Comparison of ENCODE assay signal across 16 cellular contexts in genomic region chr3:42120866-42121265, GRCh38. TPM values are rescaled to one million over a fixed set of nuclear protein-coding genes. Genes with fewer than 3 reads are reported as not detected.
DNase-seq lines count a peak whose midpoint lies in the region; ATAC-seq, FAIRE-seq and TF ChIP-seq lines count a peak whose summit lies in the region.
"Had no signal": no experiment of that assay in that cellular context is flagged by ENCODE, and none has a peak within 500 bp of the region (broad histone marks: within the 10 kb centered on the region; RNA-seq: fewer than 3 reads in every experiment).

No MANE protein-coding gene starts in this region.

- H3K4me3 ChIP-seq in breast epithelium, result no peak overlapping the region
- H3K4me3 ChIP-seq in HepG2 (replicated peaks in 1 of 3; ENCODE audit: insufficient read depth in 1 of 3, low read depth in 2 of 3, low read length in 3 of 3), result no peak overlapping the region
- H3K4me3 ChIP-seq in thymus (ENCODE audit: low read length), result no peak overlapping the region

- H2AFZ ChIP-seq in HepG2 (ENCODE audit: low read length), result no peak overlapping the region
- H2AFZ ChIP-seq: parathyroid adenoma had no signal

- no peaks in the 10 kb centered on the region for H3K27me3 ChIP-seq in breast epithelium
- H3K27me3 ChIP-seq in HepG2 (ENCODE audit: control insufficient read depth in 1 of 2, insufficient read depth in 2 of 2, low read length in 2 of 2), result no peaks in the 10 kb centered on the region
- no peaks in the 10 kb centered on the region for H3K27me3 ChIP-seq in thymus (ENCODE audit: control insufficient read depth, insufficient read depth)

- H3K79me2 ChIP-seq in HepG2 (ENCODE audit: insufficient read depth, low read length), result peaks cover 14% of the 10 kb centered on the region

- no peak for TF ChIP-seq POLR2A in breast epithelium (IDR thresholded peaks at IDR 0.05)
- no peak for TF ChIP-seq POLR2A in HepG2 (IDR thresholded peaks at IDR 0.05; ENCODE audit: insufficient read depth in 1 of 2, low read depth in 2 of 2, low read length in 2 of 2)

- no peak for TF ChIP-seq RAD21 in HepG2 (CRISPR knock-in tag; IDR thresholded peaks at IDR 0.05)

- H3K9me3 ChIP-seq in breast epithelium, result no peaks in the 10 kb centered on the region
- no peaks in the 10 kb centered on the region for H3K9me3 ChIP-seq in HepG2 (ENCODE audit: low read length)
- no peaks in the 10 kb centered on the region for H3K9me3 ChIP-seq in thymus (ENCODE audit: control insufficient read depth)

- no peak overlapping the region for H3K4me2 ChIP-seq in HepG2 (ENCODE audit: low read depth, low read length)

- H4K20me1 ChIP-seq in HepG2 (ENCODE audit: insufficient read depth, low read length), result peaks cover 2% of the 10 kb centered on the region; the same call in 1 of the 2 replicates

- intact Hi-C loops in breast epithelium (cut with DNase I; ENCODE audit: low total_unique reads), result no loop called here
- intact Hi-C loops in HepG2 (cut with micrococcal nuclease; ENCODE audit: unreplicated experiment), result no loop called here

- WGBS in HepG2 (ENCODE audit: low lambda C conversion rate), result 94% methylated on average over 3 of the region's 3 CpGs
- 93% methylated on average over 3 of the region's 3 CpGs for WGBS in thymus

- in situ Hi-C loops in HepG2 (cut with HindIII; ENCODE audit: extremely low pct_ligation_motif_present, low pct_unique_long_range_greater_than_20kb), result loop anchor here (5.0 to 25.0 kb wide), 2 partner anchors 41 to 316 kb away; no protein-coding TSS in a partner anchor

- H3K36me3 ChIP-seq in breast epithelium (no peaks in the 10 kb centered on the region), HepG2 (replicated peaks in 1 of 2; ENCODE audit: control insufficient read depth in 1 of 2, insufficient read depth in 2 of 2, low read length in 2 of 2) (peaks cover 0 to 4% of the 10 kb centered on the region in 2 experiments; a peak in 1 of 5 replicates), thymus (ENCODE audit: control insufficient read depth, insufficient read depth) (no peaks in the 10 kb centered on the region)

- POLR2A ChIA-PET in HepG2 (lab: Yijun Ruan, JAX), result interaction anchor here (0.7 to 4.1 kb wide), 4 partner anchors 10 to 70 kb away, joined by 3 to 30 read pairs (median 10); no protein-coding TSS in a partner anchor

- no peak for FAIRE-seq in HepG2 (lab: Jason Lieb, UNC)
- FAIRE-seq: small intestine, urothelium cell line had no signal

- CTCF ChIA-PET in HepG2 (lab: Yijun Ruan, JAX; ENCODE audit: low intra/inter-chr PET ratio, low total read pairs), result no interaction called here

- no peak overlapping the region for H3K9ac ChIP-seq in HepG2 (ENCODE audit: insufficient read depth, low read depth, low read length)
- H3K9ac ChIP-seq: parathyroid adenoma had no signal

- no TSS peak for BruUV-seq in HepG2 (replicated peaks; lab: Mats Ljungman, UMichigan)

- TF ChIP-seq CTCF in breast epithelium (IDR thresholded peaks at IDR 0.05) (no peak), HepG2 (CRISPR knock-in tag; IDR thresholded peaks at IDR 0.05) (no peak), GM20000 (IDR thresholded peaks at IDR 0.05; ENCODE audit: extremely low read depth, missing control alignments) (no peak)

- no peak for TF ChIP-seq EP300 in HepG2 (IDR thresholded peaks at IDR 0.05; ENCODE audit: low read depth in 2 of 2, low read length in 2 of 2)
- TF ChIP-seq EP300 in HepG2 (CRISPR knock-in tag; IDR thresholded peaks at IDR 0.05; ENCODE audit: borderline replicate concordance), result no peak

- ATAC-seq in HepG2 (no peak), left lobe of liver (no peak), HG03025 (IDR thresholded peaks at IDR 0.05; ENCODE audit: low FRiP score, unreplicated experiment) (no peak)

- DNase-seq in activated CD8-positive, alpha-beta memory T cell treated with anti-CD3 and anti-CD28 coated beads for 24 hours, result peak; percentile 37
- DNase-seq in activated CD8-positive, alpha-beta memory T cell treated with anti-CD3 and anti-CD28 coated beads, Interleukin-2, amount 50 U/mL, for 48 hours, result no peak
- DNase-seq in breast epithelium (ENCODE audit: low spot score in 2 of 2) (peak in 1 of 2 donors; percentile 83), HepG2 (ENCODE audit: low spot score) (no peak), GM20000 (ENCODE audit: low spot score) (no peak), left lobe of liver (ENCODE audit: low spot score) (no peak)
- DNase-seq: activated CD8-positive, alpha-beta memory T cell treated with anti-CD3 and anti-CD28 coated beads, Interleukin-2, amount 50 U/mL, for 4 hours; caudate nucleus; NCI-H1092; NCI-H345; small intestine; T-helper 9 cell had no signal

- H3K27ac ChIP-seq in breast epithelium (peak overlapping the region; percentile 70 to 81), HepG2 (ENCODE audit: extremely low read length, insufficient read depth, low read length) (no peak overlapping the region), thymus (ENCODE audit: low read depth) (peak overlapping the region; percentile 26)
- H3K27ac ChIP-seq: parathyroid adenoma had no signal

- H3K4me1 ChIP-seq in breast epithelium (peaks cover 9 to 39% of the 10 kb centered on the region in 2 donors), HepG2 (ENCODE audit: insufficient read depth, low read length) (peaks cover 71% of the 10 kb centered on the region), thymus (ENCODE audit: control insufficient read depth, insufficient read depth, low read length) (no peaks in the 10 kb centered on the region)

TF ChIP-seq in HepG2, 621 proteins besides CTCF, POLR2A, EP300 and RAD21:
- TF ChIP-seq RELA (CRISPR knock-in tag; IDR thresholded peaks at IDR 0.05) (peak; percentile 92; the same call in 1 of the 2 replicates), ZNF883 (CRISPR knock-in tag; IDR thresholded peaks at IDR 0.05; ENCODE audit: not compliant biosample characterization) (no peak)

RNA-seq across cellular contexts. Expression of gene TRAK1, which starts 29.7 kb away (rescaled TPM):
- total RNA-seq in breast epithelium (10 to 100 TPM; 29.0 to 53.7 (median 40.6) TPM), HepG2 (2016; rRNA removed; fragmentation: Illumina TruSeq; extraction: Trizol) (20.5 and 22.8 TPM in 2 replicates), left lobe of liver (11.2 TPM)
- total RNA-seq in HepG2 (2016; cell fraction: cytosol; rRNA removed; fragmentation: Illumina TruSeq; extraction: Trizol; ENCODE audit: low read depth), result 7.0 and 7.4 TPM in 2 replicates
- 18.0 and 21.4 TPM in 2 replicates for total RNA-seq in HepG2 (2016; cell fraction: insoluble cytoplasmic fraction; rRNA removed; fragmentation: Illumina TruSeq; extraction: Trizol)
- total RNA-seq in HepG2 (2016; cell fraction: membrane; rRNA removed; fragmentation: Illumina TruSeq; extraction: Trizol), result 20.7 and 21.5 TPM in 2 replicates
- 26.3 and 30.0 TPM in 2 replicates for total RNA-seq in HepG2 (2016; cell fraction: nucleus; rRNA removed; fragmentation: Illumina TruSeq; extraction: Trizol)
- polyA plus RNA-seq in HepG2 (2011; rRNA removed) (40.8 and 46.6 TPM in 2 replicates), thymus (20.1 TPM)
- 29.8 and 35.8 TPM in 2 replicates for polyA plus RNA-seq in HepG2 (2011; cell fraction: cytosol; rRNA removed)
- polyA plus RNA-seq in HepG2 (2011; cell fraction: nucleus; rRNA removed), result 63.9 and 75.8 TPM in 2 replicates
- polyA plus RNA-seq in HepG2 (2012), result 21.6 and 24.2 TPM in 2 replicates
- polyA plus RNA-seq in HepG2 (2016; cell fraction: cytosol; fragmentation: Illumina TruSeq; extraction: Trizol; ENCODE audit: low read depth), result 3.6 and 5.4 TPM in 2 replicates
- 16.6 and 20.2 TPM in 2 replicates for polyA plus RNA-seq in HepG2 (2016; cell fraction: insoluble cytoplasmic fraction; fragmentation: Illumina TruSeq; extraction: Trizol; ENCODE audit: low read depth)
- 11.6 and 12.7 TPM in 2 replicates for polyA plus RNA-seq in HepG2 (2016; cell fraction: membrane; fragmentation: Illumina TruSeq; extraction: Trizol; ENCODE audit: low read depth)
- 39.7 and 45.7 TPM in 2 replicates for polyA plus RNA-seq in HepG2 (2016; cell fraction: nucleus; fragmentation: Illumina TruSeq; extraction: Trizol; ENCODE audit: insufficient read depth, low read depth)
- 22.1 and 65.6 TPM in 2 replicates for polyA minus RNA-seq in HepG2 (2011; rRNA and poly(A)+ RNA removed; ENCODE audit: low replicate concordance)
- 39.4 and 40.2 TPM in 2 replicates for polyA minus RNA-seq in HepG2 (2011; cell fraction: cytosol; rRNA and poly(A)+ RNA removed)
- 71.6 and 79.1 TPM in 2 replicates for polyA minus RNA-seq in HepG2 (2011; cell fraction: nucleus; rRNA and poly(A)+ RNA removed)
